In the genomic region with DNA sequence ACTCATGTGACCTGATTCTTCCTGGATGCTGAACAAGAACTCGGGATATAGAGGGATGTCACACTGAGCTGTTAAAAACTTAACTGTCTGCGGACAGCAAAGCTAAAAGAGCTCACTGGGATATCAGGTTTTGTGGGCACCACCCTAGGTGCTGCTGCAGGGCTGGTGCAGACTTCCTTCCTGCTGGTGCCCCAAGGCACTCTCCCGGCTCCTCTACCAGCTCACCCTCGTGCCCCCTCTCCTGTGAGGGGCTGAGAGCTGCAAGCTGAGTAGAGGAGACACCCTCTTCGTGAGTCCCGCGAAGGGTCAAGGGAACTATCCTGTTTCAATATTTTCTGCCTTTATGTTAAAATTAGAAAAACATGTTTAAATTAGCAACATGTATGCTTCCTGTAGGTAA, we compare ENCODE assay signal across 34 cellular contexts.
"Had no signal": no experiment of that assay in that cellular context is flagged by ENCODE, and none has a peak within 500 bp of the region (broad histone marks: within the 10 kb centered on the region; RNA-seq: fewer than 3 reads in every experiment).

No MANE protein-coding gene starts in this region.

- H3K4me1 Mint-ChIP-seq: activated CD4-positive, alpha-beta memory T cell treated with anti-CD3 and anti-CD28 coated beads, Interleukin-2, amount 10 ng/mL, durations not matched to agents 7 days and 5 days; activated CD8-positive, alpha-beta memory T cell treated with anti-CD3 and anti-CD28 coated beads, Interleukin-2, amount 10 ng/mL, durations not matched to agents 7 days and 5 days; activated naive CD4-positive, alpha-beta T cell treated with anti-CD3 and anti-CD28 coated beads, Interleukin-2, amount 10 ng/mL, durations not matched to agents 7 days and 5 days; activated naive CD8-positive, alpha-beta T cell treated with anti-CD3 and anti-CD28 coated beads, Interleukin-2, amount 50 U/mL, for 24 hours; brain had no signal

- H3K9me3 Mint-ChIP-seq: activated CD4-positive, alpha-beta memory T cell treated with anti-CD3 and anti-CD28 coated beads, Interleukin-2, amount 10 ng/mL, durations not matched to agents 7 days and 5 days; activated naive CD4-positive, alpha-beta T cell treated with anti-CD3 and anti-CD28 coated beads, Interleukin-2, amount 10 ng/mL, durations not matched to agents 7 days and 5 days; activated naive CD8-positive, alpha-beta T cell treated with anti-CD3 and anti-CD28 coated beads, Interleukin-2, amount 50 U/mL, for 24 hours had no signal

- H3K27me3 Mint-ChIP-seq: activated CD4-positive, alpha-beta memory T cell treated with anti-CD3 and anti-CD28 coated beads, Interleukin-2, amount 10 ng/mL, durations not matched to agents 7 days and 5 days; activated CD8-positive, alpha-beta memory T cell treated with anti-CD3 and anti-CD28 coated beads, Interleukin-2, amount 10 ng/mL, durations not matched to agents 7 days and 5 days; activated naive CD4-positive, alpha-beta T cell treated with anti-CD3 and anti-CD28 coated beads, Interleukin-2, amount 10 ng/mL, durations not matched to agents 7 days and 5 days; activated naive CD8-positive, alpha-beta T cell; activated naive CD8-positive, alpha-beta T cell treated with anti-CD3 and anti-CD28 coated beads, Interleukin-2, amount 50 U/mL, for 24 hours; brain had no signal

- H3K9me3 ChIP-seq: Peyer's patch had no signal

- H3K27me3 ChIP-seq: Peyer's patch had no signal

- H3K4me3 Mint-ChIP-seq: activated CD4-positive, alpha-beta memory T cell treated with anti-CD3 and anti-CD28 coated beads, Interleukin-2, amount 10 ng/mL, durations not matched to agents 7 days and 5 days; activated CD8-positive, alpha-beta memory T cell treated with anti-CD3 and anti-CD28 coated beads, Interleukin-2, amount 10 ng/mL, durations not matched to agents 7 days and 5 days; activated naive CD4-positive, alpha-beta T cell treated with anti-CD3 and anti-CD28 coated beads, Interleukin-2, amount 10 ng/mL, durations not matched to agents 7 days and 5 days; activated naive CD8-positive, alpha-beta T cell; activated naive CD8-positive, alpha-beta T cell treated with anti-CD3 and anti-CD28 coated beads, Interleukin-2, amount 50 U/mL, for 24 hours; brain had no signal

- H3K27ac ChIP-seq: Peyer's patch, RWPE1, VCaP had no signal

- ATAC-seq: activated CD8-positive, alpha-beta memory T cell treated with anti-CD3 and anti-CD28 coated beads, Interleukin-2, amount 10 ng/mL, durations not matched to agents 7 days and 5 days; activated naive CD8-positive, alpha-beta T cell treated with anti-CD3 and anti-CD28 coated beads, Interleukin-2, amount 50 U/mL, for 24 hours; PC-3; Right ventricle myocardium inferior had no signal

- DNase-seq: activated CD4-positive, alpha-beta memory T cell treated with anti-CD3 and anti-CD28 coated beads, Interleukin-2, amount 10 ng/mL, durations not matched to agents 7 days and 5 days; activated CD4-positive, alpha-beta T cell treated with anti-CD3 and anti-CD28 coated beads for 1 hour; activated CD4-positive, alpha-beta T cell treated with anti-CD3 and anti-CD28 coated beads for 48 hours; activated CD4-positive, CD25-positive, alpha-beta regulatory T cell; activated CD8-positive, alpha-beta memory T cell treated with anti-CD3 and anti-CD28 coated beads for 24 hours; activated CD8-positive, alpha-beta memory T cell treated with anti-CD3 and anti-CD28 coated beads, Interleukin-2, amount 10 ng/mL, durations not matched to agents 7 days and 5 days; activated CD8-positive, alpha-beta memory T cell treated with anti-CD3 and anti-CD28 coated beads, Interleukin-2, amount 50 U/mL, for 48 hours; activated effector memory CD4-positive, alpha-beta T cell treated with Interleukin-2 at 50 U/mL for 16 hours; activated naive CD4-positive, alpha-beta T cell treated with anti-CD3 and anti-CD28 coated beads, Interleukin-2, amount 10 ng/mL, durations not matched to agents 7 days and 5 days; activated naive CD8-positive, alpha-beta T cell treated with anti-CD3 and anti-CD28 coated beads, Interleukin-2, amount 50 U/mL, for 24 hours; activated T-cell treated with anti-CD3 and anti-CD28 coated beads, Interleukin-2, amount 50 U/mL, for 48 hours; anterior cingulate cortex; caudate nucleus; cerebellar nuclear complex; NCI-H1105; NCI-H1417 treated with DMSO at 0.1 percent for 48 hours; NCI-H1694; NCI-H1930; NCI-H2081 treated with DMSO at 0.1 percent for 48 hours; NCI-H226; NCI-H446 treated with DMSO at 0.1 percent for 48 hours; NCI-H524; NK-92 treated with Interleukin-12 subunit alpha and Interleukin-12 subunit beta, amount 100 ng/mL, for 24 hours; PC-3; Peyer's patch; SW 1271; T-helper 1 cell; T-helper 2 cell; T-helper 9 cell had no signal

- H3K4me1 ChIP-seq: Peyer's patch had no signal

- H3K36me3 Mint-ChIP-seq: activated CD8-positive, alpha-beta memory T cell treated with anti-CD3 and anti-CD28 coated beads, Interleukin-2, amount 10 ng/mL, durations not matched to agents 7 days and 5 days; activated naive CD4-positive, alpha-beta T cell treated with anti-CD3 and anti-CD28 coated beads, Interleukin-2, amount 10 ng/mL, durations not matched to agents 7 days and 5 days; activated naive CD8-positive, alpha-beta T cell; brain had no signal

- H3K27ac Mint-ChIP-seq: activated CD4-positive, alpha-beta memory T cell treated with anti-CD3 and anti-CD28 coated beads, Interleukin-2, amount 10 ng/mL, durations not matched to agents 7 days and 5 days; activated CD8-positive, alpha-beta memory T cell treated with anti-CD3 and anti-CD28 coated beads, Interleukin-2, amount 10 ng/mL, durations not matched to agents 7 days and 5 days; activated naive CD4-positive, alpha-beta T cell treated with anti-CD3 and anti-CD28 coated beads, Interleukin-2, amount 10 ng/mL, durations not matched to agents 7 days and 5 days; activated naive CD8-positive, alpha-beta T cell; activated naive CD8-positive, alpha-beta T cell treated with anti-CD3 and anti-CD28 coated beads, Interleukin-2, amount 50 U/mL, for 24 hours; brain had no signal

- H3K36me3 ChIP-seq: Peyer's patch had no signal

- H3K4me3 ChIP-seq: Peyer's patch had no signal
